24 cellular contexts compared by ENCODE assay signal in genomic region chr12:118571730-118572129, GRCh38.
"Had no signal": no experiment of that assay in that cellular context is flagged by ENCODE, and none has a peak within 500 bp of the region (broad histone marks: within the 10 kb centered on the region; RNA-seq: fewer than 3 reads in every experiment).

No MANE protein-coding gene starts in this region.

- H3K27ac ChIP-seq: lower lobe of right lung, neural progenitor cell, neutrophil, ovary, spleen, tibial nerve, vagina had no signal

- DNase-seq: hypothalamus; immature natural killer cell; kidney; lower lobe of right lung; mammary epithelial cell; mesenchymal stem cell; natural killer cell; nephron progenitor cell; occipital lobe; ovary; right cardiac atrium; small intestine; spleen; stimulated activated CD4-positive, alpha-beta T cell treated with anti-CD3 and anti-CD28 coated beads, Interleukin-4, amount 100 ng/mL, for 4 hours; stimulated activated CD8-positive, alpha-beta memory T cell treated with anti-CD3 and anti-CD28 coated beads, Interleukin-4, amount 100 ng/mL, for 48 hours; stimulated activated naive CD4-positive, alpha-beta T cell treated with Interleukin-2 at 50 U/mL for 16 hours; stimulated activated naive CD8-positive, alpha-beta T cell treated with anti-CD3 and anti-CD28 coated beads, Interleukin-15, amount 100 ng/mL, for 72 hours; substantia nigra had no signal

- H3K4me3 ChIP-seq: lower lobe of right lung, neural progenitor cell, ovary, spleen, tibial nerve, vagina had no signal

- H3K9me3 ChIP-seq: lower lobe of right lung, neutrophil, ovary, vagina had no signal

- H3K4me1 ChIP-seq: lower lobe of right lung, neural progenitor cell, spleen, tibial nerve, vagina had no signal

- H3K27me3 ChIP-seq: neural progenitor cell, neutrophil, ovary, spleen, tibial nerve, vagina had no signal

- ATAC-seq: lower lobe of right lung; natural killer cell; sciatic nerve; stimulated activated memory B cell treated with anti-CD40 and anti-IgM and Interleukin-4, amounts not matched to agents 10 μg/mL and 1 μg/mL and 100 μg/mL, for 72 hours; stimulated activated naive CD8-positive, alpha-beta T cell treated with anti-CD3 and anti-CD28 coated beads, Interleukin-15, amount 100 ng/mL, for 72 hours had no signal

- H3K36me3 ChIP-seq: lower lobe of right lung, neural progenitor cell, neutrophil, ovary, spleen, tibial nerve, vagina had no signal
